10 cellular contexts compared by ENCODE assay signal in genomic region chr20:57348922-57349642, GRCh38. TPM values are rescaled to one million over a fixed set of nuclear protein-coding genes. Genes with fewer than 3 reads are reported as not detected.
"Had no signal": no experiment of that assay in that cellular context is flagged by ENCODE, and none has a peak within 500 bp of the region (broad histone marks: within the 10 kb centered on the region; RNA-seq: fewer than 3 reads in every experiment).

No MANE protein-coding gene starts in this region.

RNA-seq across cellular contexts. Expression of gene SPO11, which starts 19.5 kb away (rescaled TPM):
- total RNA-seq: ascending aorta, dorsolateral prefrontal cortex, liver, occipital lobe, psoas muscle, right lobe of liver, spleen, suprapubic skin, upper lobe of right lung had no signal
- polyA plus RNA-seq: esophagus, liver, psoas muscle, spleen had no signal
